ENCODE assay signal across 8 cellular contexts in genomic region chr11:3022300-3022967, GRCh38. TPM values are rescaled to one million over a fixed set of nuclear protein-coding genes. Genes with fewer than 3 reads are reported as not detected.
DNase-seq lines count a peak whose midpoint lies in the region; ATAC-seq and TF ChIP-seq lines count a peak whose summit lies in the region.

No MANE protein-coding gene starts in this region.

- H3K36me3 ChIP-seq in right atrium auricular region (peaks cover 54% of the 10 kb centered on the region), mammary epithelial cell (ENCODE audit: insufficient read depth, low read length) (peaks cover 26% of the 10 kb centered on the region), trophoblast cell (ENCODE audit: control insufficient read depth in 1 of 2, insufficient read depth in 2 of 2, low read length in 2 of 2) (peaks cover 44 to 55% of the 10 kb centered on the region in 2 experiments)

- H3K4me1 ChIP-seq in right atrium auricular region (peaks cover 0 to 11% of the 10 kb centered on the region in 2 donors), mammary epithelial cell (ENCODE audit: insufficient read depth, low read length) (peaks cover 20% of the 10 kb centered on the region), trophoblast cell (ENCODE audit: control insufficient read depth in 1 of 2, insufficient read depth in 2 of 2, low read length in 2 of 2) (peaks cover 6 to 8% of the 10 kb centered on the region in 2 experiments)

- no peak overlapping the region for H4K12ac ChIP-seq in trophoblast cell (ENCODE audit: low read depth, low read length)

- no peak overlapping the region for H4K91ac ChIP-seq in trophoblast cell (ENCODE audit: low read depth, low read length)

- H3K27ac ChIP-seq in right atrium auricular region (no peak overlapping the region), mammary epithelial cell (ENCODE audit: insufficient read depth, low read depth, low read length) (peak overlapping the region; percentile 66), trophoblast cell (ENCODE audit: low read depth, low read length) (peak overlapping the region; percentile 8)

- in situ Hi-C loops in mammary epithelial cell (cut with MboI; ENCODE audit: low sequenced_read_pairs in 2 of 2): no loop called here

- H3K27me3 ChIP-seq in right atrium auricular region: no peaks in the 10 kb centered on the region
- H3K27me3 ChIP-seq in mammary epithelial cell (ENCODE audit: insufficient read depth, low read length): no peaks in the 10 kb centered on the region
- no peaks in the 10 kb centered on the region for H3K27me3 ChIP-seq in trophoblast cell (ENCODE audit: insufficient read depth, low read length)

- intact Hi-C loops in Right ventricle myocardium superior (cut with DNase I) (no loop called here), mammary epithelial cell (cut with micrococcal nuclease) (loop anchor here (2.0 kb wide), 2 partner anchors 18 to 32 kb away; no protein-coding TSS in a partner anchor)

- no peak overlapping the region for H3K9ac ChIP-seq in mammary epithelial cell (ENCODE audit: insufficient read depth, low read length)
- peak overlapping the region; percentile 45 for H3K9ac ChIP-seq in trophoblast cell (ENCODE audit: low read length)

- H2BK5ac ChIP-seq in trophoblast cell (ENCODE audit: low read depth, low read length, poor library complexity): no peak overlapping the region

- H3K23ac ChIP-seq in trophoblast cell (ENCODE audit: low read length): peak overlapping the region; percentile 71

- H2AFZ ChIP-seq in mammary epithelial cell (ENCODE audit: low read depth, low read length): no peak overlapping the region
- H2AFZ ChIP-seq in trophoblast cell (ENCODE audit: insufficient read depth, low read length, poor library complexity): no peak overlapping the region

- no peaks in the 10 kb centered on the region for H3K9me3 ChIP-seq in right atrium auricular region
- no peaks in the 10 kb centered on the region for H3K9me3 ChIP-seq in mammary epithelial cell (replicated peaks; ENCODE audit: insufficient read depth, low read length)
- no peaks in the 10 kb centered on the region for H3K9me3 ChIP-seq in trophoblast cell (ENCODE audit: insufficient read depth, low read depth, low read length)

- H2BK120ac ChIP-seq in trophoblast cell (ENCODE audit: insufficient read depth, low read length, poor library complexity): no peak overlapping the region

- H4K20me1 ChIP-seq in mammary epithelial cell (ENCODE audit: insufficient read depth, low read length): no peaks in the 10 kb centered on the region

- CTCF ChIA-PET in mammary epithelial cell (lab: Charles Lee; ENCODE audit: low non-redundant PET): interaction anchor here (0.6 kb wide), 1 partner anchor 49 kb away, joined by 3 read pairs; no protein-coding TSS in a partner anchor

- TF ChIP-seq CTCF in right atrium auricular region (IDR thresholded peaks at IDR 0.05) (no peak), mammary epithelial cell (conservative IDR thresholded peaks at IDR 0.05 in 1 of 2, IDR thresholded peaks at IDR 0.05 in 1 of 2; ENCODE audit: extremely low read depth in 1 of 2, insufficient read depth in 1 of 2, low read depth in 1 of 2, low read length in 2 of 2) (no peak)

- DNase-seq in Right ventricle myocardium superior: no peak
- no peak for DNase-seq in right atrium auricular region (ENCODE audit: low spot score)
- peak; percentile 23 to 40 for DNase-seq in Kasumi-1 (lab: John Stamatoyannopoulos, UW)
- DNase-seq in mammary epithelial cell: peak; percentile 81
- peak; percentile 63 to 84 for DNase-seq in trophoblast cell
- DNase-seq in NCI-H1436 (lab: John Stamatoyannopoulos, UW): no peak
- DNase-seq in SW 1271 (lab: John Stamatoyannopoulos, UW): no peak

- H3K4ac ChIP-seq in trophoblast cell (ENCODE audit: low read depth, low read length): no peak overlapping the region

- 49% methylated on average over 13 of the region's 14 CpGs for WGBS in mammary epithelial cell (ENCODE audit: low coverage, missing lambda C conversion rate)
- no CpG with 5 or more reads among the region's 14 CpGs for WGBS in trophoblast cell (ENCODE audit: extremely low coverage, insufficient coverage, insufficient read length)

- no peak overlapping the region for H3K18ac ChIP-seq in trophoblast cell (ENCODE audit: low read length)

- H2AK5ac ChIP-seq in trophoblast cell (ENCODE audit: low read length): no peak overlapping the region

- peaks cover 2% of the 10 kb centered on the region for H3K79me2 ChIP-seq in mammary epithelial cell (ENCODE audit: insufficient read depth, low read length)
- no peaks in the 10 kb centered on the region for H3K79me2 ChIP-seq in trophoblast cell (ENCODE audit: control insufficient read depth, insufficient read depth, low read length, poor library complexity)

- no peak overlapping the region for H3K4me3 ChIP-seq in right atrium auricular region
- no peak overlapping the region for H3K4me3 ChIP-seq in mammary epithelial cell (replicated peaks in 1 of 3; ENCODE audit: insufficient read depth in 1 of 3, low read depth in 2 of 3, low read length in 3 of 3)
- H3K4me3 ChIP-seq in trophoblast cell (ENCODE audit: low read depth, low read length): no peak overlapping the region

- peak; percentile 38 for ATAC-seq in Right ventricle myocardium superior (ENCODE audit: poor library complexity)
- ATAC-seq in GM19467 (IDR thresholded peaks at IDR 0.05; ENCODE audit: unreplicated experiment): no peak

- no peaks in the 10 kb centered on the region for H3K79me1 ChIP-seq in trophoblast cell (ENCODE audit: low read length)

- dilution Hi-C loops in mammary epithelial cell (cut with HindIII; ENCODE audit: low sequenced_read_pairs): no loop called here

- no TSS peak for BruUV-seq in mammary epithelial cell (replicated peaks; lab: Mats Ljungman, UMichigan)

- H3K14ac ChIP-seq in trophoblast cell (ENCODE audit: low read length): no peak overlapping the region

- peak overlapping the region; percentile 47 for H3K4me2 ChIP-seq in mammary epithelial cell (ENCODE audit: insufficient read depth, low read depth, low read length)
- no peak overlapping the region for H3K4me2 ChIP-seq in trophoblast cell (ENCODE audit: low read length)

- H4K8ac ChIP-seq in trophoblast cell (ENCODE audit: low read depth, low read length): no peak overlapping the region

- H2BK12ac ChIP-seq in trophoblast cell (ENCODE audit: low read length): no peak overlapping the region

RNA-seq across cellular contexts. Expression of gene NAP1L4, which starts 30.3 kb away (rescaled TPM):
- 154 TPM for total RNA-seq in Right ventricle myocardium superior
- total RNA-seq in right atrium auricular region: 100 to 1,000 TPM in 1 of 2 donors, 10 to 100 TPM in 1; 79.2 to 128 TPM
- total RNA-seq in mammary epithelial cell: 100 to 1,000 TPM in 1 of 2 donors, 10 to 100 TPM in 1; 89.2 to 153 TPM
- 106 TPM for polyA plus RNA-seq in mammary epithelial cell
- polyA minus RNA-seq in mammary epithelial cell: 90.9 TPM
- 108 and 120 TPM in 2 replicates for polyA plus RNA-seq in trophoblast cell (2013)

RNA-seq across cellular contexts. Expression of gene CARS1, which starts 34.8 kb away (rescaled TPM):
- total RNA-seq in Right ventricle myocardium superior (12.8 TPM), right atrium auricular region (10 to 100 TPM; 12.2 to 15.3 TPM), mammary epithelial cell (100 to 1,000 TPM; 112 to 125 TPM)
- 66.3 TPM for polyA plus RNA-seq in mammary epithelial cell
- 32.1 TPM for polyA minus RNA-seq in mammary epithelial cell
- polyA plus RNA-seq in trophoblast cell (2013): 113 and 120 TPM in 2 replicates

Comparison
In these comparisons a context has a peak if more than half of its experiments do, and no peak if none do; other contexts are left out.
1. DNase-seq: peak in Kasumi-1 (2 of 2), mammary epithelial cell (single experiment) and trophoblast cell (2 of 2); none in Right ventricle myocardium superior (single experiment), right atrium auricular region (single experiment), NCI-H1436 (single experiment) and SW 1271 (0 of 2).
2. H3K27ac ChIP-seq: peak in mammary epithelial cell (single experiment) and trophoblast cell (single experiment); none in right atrium auricular region (0 of 2).